Comparison of ENCODE assay signal across 8 cellular contexts in genomic region chr17:1649116-1649843, GRCh38. TPM values are rescaled to one million over a fixed set of nuclear protein-coding genes. Genes with fewer than 3 reads are reported as not detected.
DNase-seq lines count a peak whose midpoint lies in the region; ATAC-seq and TF ChIP-seq lines count a peak whose summit lies in the region.

No MANE protein-coding gene starts in this region.

- intact Hi-C loops in sciatic nerve (cut with DNase I): loop anchor here (5.0 kb wide), 1 partner anchor 72 kb away; no protein-coding TSS in a partner anchor

- no peak for TF ChIP-seq CTCF in hepatocyte (IDR thresholded peaks at IDR 0.05; ENCODE audit: poor library complexity)

- H3K27me3 ChIP-seq in HUES6 (ENCODE audit: control insufficient read depth, insufficient read depth, low read length) (peaks cover 8% of the 10 kb centered on the region), hepatocyte (no peaks in the 10 kb centered on the region)

- H3K9ac ChIP-seq in HUES6 (ENCODE audit: low read length): peak overlapping the region; percentile 64

- peaks cover 6% of the 10 kb centered on the region for H4K20me1 ChIP-seq in hepatocyte (ENCODE audit: insufficient read depth, poor library complexity, severe bottlenecking)

- 2% methylated on average over 7 of the region's 88 CpGs for WGBS in hepatocyte (ENCODE audit: low lambda C conversion rate, missing lambda C conversion rate)

- peak overlapping the region; percentile 63 for H2AFZ ChIP-seq in hepatocyte

- DNase-seq in DMS 273 treated with DMSO at 0.1 percent for 48 hours (lab: John Stamatoyannopoulos, UW) (peak; percentile 41), SW 1271 (lab: John Stamatoyannopoulos, UW) (peak; percentile 39 to 61), amniotic stem cell (lab: John Stamatoyannopoulos, UW) (peak; percentile 72), hepatocyte (ENCODE audit: low spot score) (peak; percentile 94), sciatic nerve (ENCODE audit: low spot score) (peak; percentile 90), cerebellar cortex (ENCODE audit: low spot score) (no peak)

- H3K9me2 ChIP-seq in hepatocyte (replicated peaks; ENCODE audit: insufficient read depth): no peaks in the 10 kb centered on the region

- H3K79me2 ChIP-seq in hepatocyte: no peaks in the 10 kb centered on the region

- peak; percentile 42 for ATAC-seq in GM21390 (IDR thresholded peaks at IDR 0.05; ENCODE audit: unreplicated experiment)
- ATAC-seq in sciatic nerve: peak; percentile 66

- H3K36me3 ChIP-seq in HUES6 (ENCODE audit: control insufficient read depth, insufficient read depth, low read length) (peaks cover 41% of the 10 kb centered on the region), hepatocyte (replicated peaks; ENCODE audit: insufficient read depth, low read depth) (no peaks in the 10 kb centered on the region)

- H3K4me1 ChIP-seq in HUES6 (ENCODE audit: control insufficient read depth, insufficient read depth, low read length) (peaks cover 35% of the 10 kb centered on the region), hepatocyte (ENCODE audit: insufficient read depth) (peaks cover 23% of the 10 kb centered on the region)

- H3K4me2 ChIP-seq in hepatocyte: peak overlapping the region; percentile 99

- no peaks in the 10 kb centered on the region for H3K9me3 ChIP-seq in HUES6 (ENCODE audit: control insufficient read depth, insufficient read depth, low read depth, low read length)
- H3K9me3 ChIP-seq in hepatocyte (ENCODE audit: low read depth): no peaks in the 10 kb centered on the region

- H3K4me3 ChIP-seq in HUES6 (ENCODE audit: low read depth, low read length): peak overlapping the region; percentile 72
- peak overlapping the region; percentile 78 for H3K4me3 ChIP-seq in hepatocyte

- H3K27ac ChIP-seq in HUES6 (ENCODE audit: low read depth, low read length): no peak overlapping the region
- peak overlapping the region; percentile 97 for H3K27ac ChIP-seq in hepatocyte

RNA-seq across cellular contexts. Expression of gene RILP, which starts 0.4 kb away (rescaled TPM):
- total RNA-seq in hepatocyte (10.3 and 13.7 TPM in 2 replicates), sciatic nerve (15.4 TPM)
- 9.9 and 11.1 TPM in 2 replicates for polyA plus RNA-seq in hepatocyte

RNA-seq across cellular contexts. Expression of gene SCARF1, which starts 3.7 kb away (rescaled TPM):
- total RNA-seq in hepatocyte (0.93 and 1.2 TPM in 2 replicates), sciatic nerve (25.2 TPM)
- 1.0 and 2.0 TPM in 2 replicates for polyA plus RNA-seq in hepatocyte

RNA-seq across cellular contexts. Expression of gene SLC43A2, which starts 20.6 kb away (rescaled TPM):
- 6.0 and 6.1 TPM in 2 replicates for total RNA-seq in hepatocyte
- polyA plus RNA-seq in hepatocyte: 9.8 and 10.2 TPM in 2 replicates
- total RNA-seq in sciatic nerve: 30.8 TPM

RNA-seq across cellular contexts. Expression of gene PRPF8, which starts 35.4 kb away (rescaled TPM):
- total RNA-seq in hepatocyte (100 and 107 TPM in 2 replicates), sciatic nerve (285 TPM)
- polyA plus RNA-seq in hepatocyte: 119 and 125 TPM in 2 replicates

Comparison
In these comparisons a context has a peak if more than half of its experiments do, and no peak if none do; other contexts are left out.
1. RNA of gene SCARF1, which starts 3.7 kb away (total RNA-seq): 25.2 TPM in sciatic nerve (single experiment); 0.93 to 1.2 TPM in hepatocyte; every median in the first group is over 10 times any median in the second.